ENCODE assay signal across 16 cellular contexts in genomic region chr10:114259825-114260224, GRCh38. TPM values are rescaled to one million over a fixed set of nuclear protein-coding genes. Genes with fewer than 3 reads are reported as not detected.
DNase-seq lines count a peak whose midpoint lies in the region; ATAC-seq and TF ChIP-seq lines count a peak whose summit lies in the region.
"Had no signal": no experiment of that assay in that cellular context is flagged by ENCODE, and none has a peak within 500 bp of the region (broad histone marks: within the 10 kb centered on the region; RNA-seq: fewer than 3 reads in every experiment).

No MANE protein-coding gene starts in this region.

- H4K20me1 ChIP-seq in IMR-90 (ENCODE audit: insufficient read depth, low read length) = no peaks in the 10 kb centered on the region

- H4K8ac ChIP-seq in IMR-90 (ENCODE audit: low read depth in 2 of 2, low read length in 2 of 2) = no peak overlapping the region

- no peak overlapping the region for H3K18ac ChIP-seq in IMR-90 (ENCODE audit: low read depth, low read length)

- H3K27ac Mint-ChIP-seq in CD14-positive monocyte = no peak overlapping the region
- H3K27ac Mint-ChIP-seq: neural progenitor cell had no signal

- H3K4me2 ChIP-seq in IMR-90 (ENCODE audit: low read depth, low read length) = no peak overlapping the region
- H3K4me2 ChIP-seq: neural progenitor cell had no signal

- no peak overlapping the region for H3K56ac ChIP-seq in IMR-90 (ENCODE audit: extremely low read depth, insufficient read depth, low read length)

- DNase-seq in IMR-90 (peak; percentile 21), fibroblast of pulmonary artery (ENCODE audit: low read depth) (peak; percentile 42), myocyte (ENCODE audit: low read depth) (peak; percentile 52), vagina (ENCODE audit: extremely low spot score in 2 of 2) (no peak), pons (ENCODE audit: low spot score) (no peak), CD14-positive monocyte (ENCODE audit: low spot score) (no peak)
- DNase-seq: activated gamma-delta T cell; dermis blood vessel endothelial cell; GDM1; NCI-H2107; stimulated activated CD4-positive, alpha-beta T cell treated with anti-CD3 and anti-CD28 coated beads, Interleukin-4, amount 100 ng/mL, for 4 hours; thyroid gland had no signal

- no peak overlapping the region for H2AK9ac ChIP-seq in IMR-90 (replicated peaks; ENCODE audit: low read depth, low read length, poor library complexity)

- WGBS in IMR-90 (ENCODE audit: extremely low coverage in 2 of 2, insufficient read length in 1 of 2), 2 experiments = 100% methylated on average over 1 of the region's 10 CpGs; no CpG with 5 or more reads in 1 of the 2 experiments

- in situ Hi-C loops in IMR-90 (cut with MboI; ENCODE audit: low sequenced_read_pairs) = no loop called here

- H2AK5ac ChIP-seq in IMR-90 (ENCODE audit: low read depth, low read length) = no peak overlapping the region

- H2BK20ac ChIP-seq in IMR-90 (ENCODE audit: low read depth, low read length) = no peak overlapping the region

- intact Hi-C loops in IMR-90 (cut with micrococcal nuclease) (loop anchor here (10.0 kb wide), 1 partner anchor 315 kb away; no protein-coding TSS in a partner anchor), vagina (cut with DNase I) (no loop called here), CD14-positive monocyte (cut with micrococcal nuclease) (no loop called here)

- no peak for TF ChIP-seq POLR2A in IMR-90 (IDR thresholded peaks at IDR 0.05; ENCODE audit: low read depth, low read length)
- TF ChIP-seq POLR2A in vagina (IDR thresholded peaks at IDR 0.05) = no peak

- no peaks in the 10 kb centered on the region for H3K4me1 ChIP-seq in IMR-90 (ENCODE audit: control insufficient read depth, insufficient read depth, low read length)
- peaks cover 12% of the 10 kb centered on the region for H3K4me1 ChIP-seq in vagina

- H2BK120ac ChIP-seq in IMR-90 (ENCODE audit: low read depth, low read length) = no peak overlapping the region

- dilution Hi-C loops in IMR-90 (cut with HindIII; ENCODE audit: low sequenced_read_pairs, unreplicated experiment) = no loop called here

- CTCF ChIA-PET in IMR-90 (lab: Yijun Ruan, JAX) = no interaction called here

- H3K27ac ChIP-seq in IMR-90 (ENCODE audit: insufficient read depth, low read length) (no peak overlapping the region), vagina (peak overlapping the region; percentile 20)
- H3K27ac ChIP-seq: neural progenitor cell, thyroid gland had no signal

- H4K91ac ChIP-seq in IMR-90 (ENCODE audit: insufficient read depth, low read depth, low read length) = no peak overlapping the region

- no peaks in the 10 kb centered on the region for H3K36me3 Mint-ChIP-seq in CD14-positive monocyte
- H3K36me3 Mint-ChIP-seq: neural progenitor cell had no signal

- no peak overlapping the region for H3K9ac ChIP-seq in IMR-90 (ENCODE audit: low read depth, low read length)
- H3K9ac ChIP-seq: neural progenitor cell had no signal

- no peak for TF ChIP-seq RAD21 in IMR-90 (IDR thresholded peaks at IDR 0.05; ENCODE audit: low read length)

- no peak; the same call in 1 of the 2 replicates for ATAC-seq in IMR-90 (ENCODE audit: low read depth)
- ATAC-seq in GM18511 (IDR thresholded peaks at IDR 0.05; ENCODE audit: unreplicated experiment) = no peak
- no peak for ATAC-seq in HG03520 (IDR thresholded peaks at IDR 0.05; ENCODE audit: unreplicated experiment)

- no peak overlapping the region for H2BK5ac ChIP-seq in IMR-90 (ENCODE audit: low read depth, low read length, poor library complexity, severe bottlenecking)

- H3K9me3 Mint-ChIP-seq in CD14-positive monocyte = peaks cover 0 to 2% (median 0%) of the 10 kb centered on the region in 7 donors

- H3K27me3 Mint-ChIP-seq in CD14-positive monocyte (ENCODE audit: low read depth in 3 of 3) = peaks cover 1 to 8% (median 5%) of the 10 kb centered on the region in 3 donors

- no peaks in the 10 kb centered on the region for H3K79me1 ChIP-seq in IMR-90 (ENCODE audit: low read depth in 1 of 2, low read length in 2 of 2)

- H3K4me3 ChIP-seq in IMR-90 (ENCODE audit: insufficient read depth, low read depth, low read length) (no peak overlapping the region), fibroblast of pulmonary artery (replicated peaks; ENCODE audit: low read depth, low read length) (no peak overlapping the region), vagina (no peak overlapping the region)
- H3K4me3 ChIP-seq: neural progenitor cell, thyroid gland had no signal

- no peaks in the 10 kb centered on the region for H3K9me1 ChIP-seq in IMR-90 (ENCODE audit: insufficient read depth, low read length)

- H3K9me3 ChIP-seq in IMR-90 (ENCODE audit: control insufficient read depth, insufficient read depth, low read length) (no peaks in the 10 kb centered on the region), vagina (no peaks in the 10 kb centered on the region)
- H3K9me3 ChIP-seq: thyroid gland had no signal

- peak overlapping the region; percentile 66; the same call in 1 of the 3 replicates for H2BK15ac ChIP-seq in IMR-90 (ENCODE audit: low read depth, low read length)

- POLR2A ChIA-PET in IMR-90 (lab: Charles Lee; ENCODE audit: unreplicated experiment) = no interaction called here

- no peak for TF ChIP-seq CTCF in IMR-90 (conservative IDR thresholded peaks at IDR 0.05; ENCODE audit: low read depth, low read length)
- TF ChIP-seq CTCF in fibroblast of pulmonary artery (IDR thresholded peaks at IDR 0.05; ENCODE audit: low read length, missing control alignments) = no peak
- TF ChIP-seq CTCF in vagina (IDR thresholded peaks at IDR 0.05) = no peak
- TF ChIP-seq CTCF in CD14-positive monocyte (IDR thresholded peaks at IDR 0.05) = no peak

- BruUV-seq in IMR-90 (replicated peaks; lab: Mats Ljungman, UMichigan) = no TSS peak

- peak overlapping the region; percentile 5 for H2AFZ ChIP-seq in IMR-90 (replicated peaks; ENCODE audit: low read length, poor library complexity)
- H2AFZ ChIP-seq: neural progenitor cell had no signal

- H3K14ac ChIP-seq in IMR-90 (replicated peaks; ENCODE audit: low read depth, low read length) = no peak overlapping the region

- no peak overlapping the region for H3K23ac ChIP-seq in IMR-90 (ENCODE audit: low read depth, low read length)

- no peak overlapping the region for H4K5ac ChIP-seq in IMR-90 (ENCODE audit: low read depth, low read length)

- no peaks in the 10 kb centered on the region for H3K4me1 Mint-ChIP-seq in CD14-positive monocyte

- H3K27me3 ChIP-seq in IMR-90 (ENCODE audit: control insufficient read depth, insufficient read depth, low read length) (peaks cover 3% of the 10 kb centered on the region; the same call in 1 of the 2 replicates), vagina (no peaks in the 10 kb centered on the region)
- H3K27me3 ChIP-seq: neural progenitor cell, thyroid gland had no signal

- H3K36me3 ChIP-seq in IMR-90 (ENCODE audit: control insufficient read depth, insufficient read depth, low read length) (no peaks in the 10 kb centered on the region), vagina (no peaks in the 10 kb centered on the region)
- H3K36me3 ChIP-seq: neural progenitor cell, thyroid gland had no signal

- no peak overlapping the region for H3K4me3 Mint-ChIP-seq in CD14-positive monocyte
- H3K4me3 Mint-ChIP-seq: neural progenitor cell had no signal

- peak overlapping the region; percentile 19; the same call in 1 of the 2 replicates for H3K4ac ChIP-seq in IMR-90 (ENCODE audit: low read depth, low read length)

TF ChIP-seq in IMR-90, 13 proteins besides CTCF, POLR2A, EP300 and RAD21:
- no peak for TF ChIP-seq USF2 (IDR thresholded peaks at IDR 0.05; ENCODE audit: low read depth, low read length)
- no peak for TF ChIP-seq RCOR1 (IDR thresholded peaks at IDR 0.05; ENCODE audit: insufficient replicate concordance, low read length)
- no peak for TF ChIP-seq MAZ (IDR thresholded peaks at IDR 0.05; ENCODE audit: borderline replicate concordance, low read depth, low read length)
- TF ChIP-seq RFX5 (IDR thresholded peaks at IDR 0.05; ENCODE audit: low read depth, low read length) = no peak

RNA-seq across cellular contexts. Expression of gene VWA2, which starts 20.8 kb away (rescaled TPM):
- total RNA-seq in IMR-90 (2012; rRNA removed) (not detected in 2 replicates), myocyte (0.26 and 0.45 TPM in 2 replicates), vagina (2.9 TPM)
- polyA plus RNA-seq in IMR-90 (2012; rRNA removed) (not detected in 2 replicates), CD14-positive monocyte (not detected)
- polyA plus RNA-seq in IMR-90 (2012; cell fraction: cytosol; rRNA removed) = not detected in 2 replicates
- 0.02 TPM in 1 of 2 replicates, not detected in the other for polyA plus RNA-seq in IMR-90 (2012; cell fraction: nucleus; rRNA removed; ENCODE audit: low replicate concordance)
- polyA plus RNA-seq in myocyte (2012) = 0.16 TPM
- total RNA-seq: dermis blood vessel endothelial cell; T-helper 2 cell treated with Interferon-gamma antibody and Interleukin-4, amounts not matched to agents 100 ng/mL and 5 ng/mL, for 36 hours had no signal

Comparison
In these comparisons a context has a peak if more than half of its experiments do, and no peak if none do; other contexts are left out.
1. DNase-seq: peak in IMR-90 (single experiment), fibroblast of pulmonary artery (single experiment) and myocyte (single experiment); none in vagina (0 of 2), pons (single experiment) and CD14-positive monocyte (single experiment).